In the genomic region with DNA sequence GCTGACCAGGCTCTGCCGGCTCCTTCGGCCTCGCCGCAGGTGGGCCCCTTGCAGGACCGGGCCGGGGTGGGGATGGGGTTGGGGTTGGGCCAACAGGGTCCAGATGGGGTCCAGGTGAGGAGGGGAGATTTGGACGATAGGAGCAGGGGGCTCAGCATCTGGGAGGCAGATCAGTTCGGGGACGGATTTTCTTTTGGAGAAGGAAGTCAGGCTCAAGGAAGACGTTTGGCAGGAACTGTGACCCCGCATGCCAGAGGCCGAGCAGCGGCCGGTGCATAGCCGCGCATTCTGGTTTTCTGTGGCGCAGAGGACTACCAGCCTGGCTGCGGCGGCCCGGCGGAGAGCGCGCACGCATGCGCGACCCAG, we compare ENCODE assay signal across 6 cellular contexts. TPM values are rescaled to one million over a fixed set of nuclear protein-coding genes. Genes with fewer than 3 reads are reported as not detected.
DNase-seq lines count a peak whose midpoint lies in the region; ATAC-seq and TF ChIP-seq lines count a peak whose summit lies in the region.

No MANE protein-coding gene starts in this region.

- peak in 7 of 8 donors; percentile 0 to 70 (median 59) for ATAC-seq in heart right ventricle

- CTCF ChIA-PET in GM10248 (lab: Yijun Ruan, JAX) = interaction anchor here (1.2 to 3.2 kb wide), 4 partner anchors 10 to 27 kb away, joined by 3 to 21 read pairs (median 10); a partner anchor contains a TSS

- intact Hi-C loops in heart right ventricle (cut with DNase I) = loop anchor here in 3 of 10 donors (1.0 to 10.0 kb wide), 5 partner anchors 11 to 470 kb away; a partner anchor contains a TSS

- H3K27me3 ChIP-seq in ACC112 (ENCODE audit: insufficient read depth, low read length) (no peaks in the 10 kb centered on the region), MG63 (no peaks in the 10 kb centered on the region), heart right ventricle (no peaks in the 10 kb centered on the region), tibial nerve (no peaks in the 10 kb centered on the region)

- peak overlapping the region; percentile 93 for H3K27ac ChIP-seq in ACC112 (ENCODE audit: low read depth, low read length)
- peak overlapping the region; percentile 97 to 100 (median 98) for H3K27ac ChIP-seq in heart right ventricle
- peak overlapping the region; percentile 90 to 100 (median 96) for H3K27ac ChIP-seq in tibial nerve

- H2AFZ ChIP-seq in ACC112 (ENCODE audit: low read length, unreplicated experiment) = peak overlapping the region; percentile 10

- H3K9me3 ChIP-seq in MG63 = no peaks in the 10 kb centered on the region
- no peaks in the 10 kb centered on the region for H3K9me3 ChIP-seq in heart right ventricle
- no peaks in the 10 kb centered on the region for H3K9me3 ChIP-seq in tibial nerve

- peak overlapping the region; percentile 97 for H3K4me3 ChIP-seq in ACC112 (ENCODE audit: low read depth, low read length)
- peak overlapping the region; percentile 88 for H3K4me3 ChIP-seq in MG63
- peak overlapping the region; percentile 57 to 100 (median 91) for H3K4me3 ChIP-seq in heart right ventricle
- H3K4me3 ChIP-seq in tibial nerve = peak overlapping the region; percentile 65 to 96 (median 91)

- no peak for TF ChIP-seq EP300 in tibial nerve (IDR thresholded peaks at IDR 0.05)

- POLR2A ChIA-PET in GM10248 (lab: Yijun Ruan, JAX) = interaction anchor here (1.3 to 1.5 kb wide), 4 partner anchors 11 to 121 kb away, joined by 3 to 13 read pairs (median 8); a partner anchor contains a TSS

- no peak for TF ChIP-seq POLR2A in tibial nerve (IDR thresholded peaks at IDR 0.05)

- H3K4me1 ChIP-seq in ACC112 (ENCODE audit: control insufficient read depth, insufficient read depth, low read length, unreplicated experiment) = peaks cover 31% of the 10 kb centered on the region
- peaks cover 17 to 62% (median 50%) of the 10 kb centered on the region in 9 donors for H3K4me1 ChIP-seq in heart right ventricle
- H3K4me1 ChIP-seq in tibial nerve = peaks cover 5 to 54% (median 37%) of the 10 kb centered on the region in 4 donors

- no peak for DNase-seq in MG63
- no peak for DNase-seq in heart right ventricle
- peak in 1 of 2 donors; percentile 27 for DNase-seq in tibial nerve (ENCODE audit: low spot score in 2 of 2)
- no peak for DNase-seq in GM10248 (ENCODE audit: extremely low spot score)
- DNase-seq in DMS79 (lab: John Stamatoyannopoulos, UW) = no peak

- WGBS in heart right ventricle, 2 donors = 0% methylated on average over 26 of the region's 26 CpGs
- 0% methylated on average over 18 to 26 of the region's 26 CpGs for WGBS in tibial nerve, 2 donors

- H3K79me2 ChIP-seq in ACC112 (ENCODE audit: control insufficient read depth, insufficient read depth, low read length, unreplicated experiment) = peaks cover 46% of the 10 kb centered on the region

- TF ChIP-seq CTCF in heart right ventricle (IDR thresholded peaks at IDR 0.05) = no peak
- TF ChIP-seq CTCF in tibial nerve (IDR thresholded peaks at IDR 0.05) = no peak
- TF ChIP-seq CTCF in GM10248 (IDR thresholded peaks at IDR 0.05; ENCODE audit: control extremely low read depth, extremely low read depth, low read depth, missing control alignments) = no peak

- H3K36me3 ChIP-seq in ACC112 (ENCODE audit: insufficient read depth, low read length) (peaks cover 32% of the 10 kb centered on the region; the same call in 1 of the 2 replicates), MG63 (peaks cover 58% of the 10 kb centered on the region), heart right ventricle (peaks cover 3 to 41% (median 25%) of the 10 kb centered on the region in 9 donors), tibial nerve (peaks cover 1 to 30% (median 17%) of the 10 kb centered on the region in 3 donors)

RNA-seq across cellular contexts. Expression of a gene that starts 0.8 kb away (rescaled TPM):
- 911 and 1,101 TPM in 2 replicates for total RNA-seq in MG63 (2014; rRNA removed; shearing (Covaris generic); ENCODE audit: low replicate concordance)
- total RNA-seq in heart right ventricle (1,000 to 10,000 TPM; 3,057 to 4,582 (median 3,914) TPM), tibial nerve (100 to 1,000 TPM; 474 to 649 (median 487) TPM)
- 1,000 to 10,000 TPM; 2,873 to 3,079 TPM for polyA plus RNA-seq in heart right ventricle

RNA-seq across cellular contexts. Expression of a gene that starts 11.1 kb away (rescaled TPM):
- total RNA-seq in MG63 (2014; rRNA removed; shearing (Covaris generic); ENCODE audit: low replicate concordance) = 127 and 193 TPM in 2 replicates
- total RNA-seq in heart right ventricle = 10 to 100 TPM; 35.2 to 50.0 (median 42.4) TPM
- 10 to 100 TPM; 34.5 to 82.1 TPM for polyA plus RNA-seq in heart right ventricle
- total RNA-seq in tibial nerve = 10 to 100 TPM; 21.1 to 54.3 (median 34.3) TPM

RNA-seq across cellular contexts. Expression of a gene that starts 27.0 kb away (rescaled TPM):
- 0.30 TPM in 1 of 2 replicates, not detected in the other for total RNA-seq in MG63 (2014; rRNA removed; shearing (Covaris generic); ENCODE audit: low replicate concordance)
- total RNA-seq in heart right ventricle (1 to 10 TPM in 1 of 10 donors, under 1 TPM in 9; 0.28 to 1.4 (median 0.57) TPM), tibial nerve (1 to 10 TPM in 1 of 4 donors, under 1 TPM in 2, not detected in 1; 0.66 to 1.5 (median 0.84) TPM)
- polyA plus RNA-seq in heart right ventricle = 1 to 10 TPM in 1 of 2 donors, under 1 TPM in 1; 0.28 to 1.7 TPM

RNA-seq across cellular contexts. Expression of a gene that starts 31.3 kb away (rescaled TPM):
- total RNA-seq in MG63 (2014; rRNA removed; shearing (Covaris generic); ENCODE audit: low replicate concordance) = 1.5 and 13.1 TPM in 2 replicates
- 100 to 1,000 TPM in 1 of 10 donors, 10 to 100 TPM in 9; 31.5 to 117 (median 42.6) TPM for total RNA-seq in heart right ventricle
- polyA plus RNA-seq in heart right ventricle = 100 to 1,000 TPM in 1 of 2 donors, 10 to 100 TPM in 1; 75.5 to 203 TPM
- total RNA-seq in tibial nerve = 100 to 1,000 TPM in 2 of 4 donors, 10 to 100 TPM in 2; 81.9 to 197 (median 122) TPM

RNA-seq across cellular contexts. Expression of a gene that starts 33.7 kb away (rescaled TPM):
- 0.20 TPM in 1 of 2 replicates, not detected in the other for total RNA-seq in MG63 (2014; rRNA removed; shearing (Covaris generic); ENCODE audit: low replicate concordance)
- total RNA-seq in heart right ventricle (not detected), tibial nerve (not detected)
- under 1 TPM in 1 of 2 donors, not detected in 1; 0.29 TPM for polyA plus RNA-seq in heart right ventricle
